Comparison of ENCODE assay signal across 19 cellular contexts in genomic region chr3:101138817-101139216, GRCh38.
DNase-seq lines count a peak whose midpoint lies in the region; ATAC-seq and TF ChIP-seq lines count a peak whose summit lies in the region.
"Had no signal": no experiment of that assay in that cellular context is flagged by ENCODE, and none has a peak within 500 bp of the region (broad histone marks: within the 10 kb centered on the region; RNA-seq: fewer than 3 reads in every experiment).

No MANE protein-coding gene starts in this region.

- H3K56ac ChIP-seq in H9 (ENCODE audit: insufficient read length, low read depth, low read length): no peak overlapping the region

- H2AK5ac ChIP-seq in H9 (ENCODE audit: insufficient read length, low read length): no peak overlapping the region

- no peaks in the 10 kb centered on the region for H4K20me1 ChIP-seq in GM23338 (replicated peaks; ENCODE audit: insufficient read depth)
- no peaks in the 10 kb centered on the region for H4K20me1 ChIP-seq in H9 (ENCODE audit: control insufficient read depth, insufficient read depth, insufficient read length)

- no peak overlapping the region for H4K8ac ChIP-seq in H9 (replicated peaks; ENCODE audit: insufficient read length, low read depth, low read length)

- TF ChIP-seq CTCF in GM23338 (conservative IDR thresholded peaks at IDR 0.05; ENCODE audit: low read depth in 2 of 2) (no peak), H9 (conservative IDR thresholded peaks at IDR 0.05) (no peak), endodermal cell (conservative IDR thresholded peaks at IDR 0.05) (no peak)

- H3K4me2 ChIP-seq in GM23338 (no peak overlapping the region), H9 (ENCODE audit: insufficient read depth, insufficient read length, low read length) (no peak overlapping the region)

- H3K9me3 Mint-ChIP-seq in GM23338 (no peaks in the 10 kb centered on the region), H9 (no peaks in the 10 kb centered on the region), endodermal cell (no peaks in the 10 kb centered on the region)
- H3K9me3 Mint-ChIP-seq: CD4-positive, alpha-beta T cell had no signal

- no peaks in the 10 kb centered on the region for H3K23me2 ChIP-seq in H9 (ENCODE audit: insufficient read length, low read depth, low read length, poor library complexity, severe bottlenecking)

- H2AFZ ChIP-seq in GM23338: peak overlapping the region; percentile 96
- peak overlapping the region; percentile 37 for H2AFZ ChIP-seq in H9 (ENCODE audit: low read length)

- H3K4me3 ChIP-seq in GM23338 (no peak overlapping the region), endodermal cell (ENCODE audit: low read length) (no peak overlapping the region)
- H3K4me3 ChIP-seq: HAP-1 had no signal

- H3T11ph ChIP-seq in H9 (ENCODE audit: low read length): no peak overlapping the region

- H4K5ac ChIP-seq in H9 (ENCODE audit: insufficient read length, low read depth, low read length): peak overlapping the region; percentile 41

- H3K27me3 ChIP-seq in GM23338 (ENCODE audit: insufficient read depth) (no peaks in the 10 kb centered on the region), H9 (ENCODE audit: insufficient read depth, low read length) (no peaks in the 10 kb centered on the region), endodermal cell (ENCODE audit: control insufficient read depth, insufficient read depth, low read length, poor library complexity, severe bottlenecking) (no peaks in the 10 kb centered on the region)

- H3K36me3 ChIP-seq in GM23338 (ENCODE audit: insufficient read depth) (no peaks in the 10 kb centered on the region), endodermal cell (ENCODE audit: control insufficient read depth, insufficient read depth, low read length) (no peaks in the 10 kb centered on the region)
- H3K36me3 ChIP-seq: HAP-1 had no signal

- H2BK20ac ChIP-seq in H9 (ENCODE audit: low read depth, low read length, poor library complexity, severe bottlenecking): no peak overlapping the region

- no CpG with 5 or more reads among the region's 1 CpG for WGBS in H9 (ENCODE audit: extremely low coverage, insufficient read length, low lambda C conversion rate)
- 77% methylated on average over 1 of the region's 1 CpG; no CpG with 5 or more reads in 1 of the 2 experiments for WGBS in endodermal cell (ENCODE audit: insufficient coverage in 1 of 2, insufficient read length in 1 of 2), 2 experiments

- no peak overlapping the region for H4K91ac ChIP-seq in H9 (ENCODE audit: insufficient read length, low read depth, low read length)

- peaks cover 2% of the 10 kb centered on the region for H3K27me3 Mint-ChIP-seq in GM23338 (ENCODE audit: insufficient read depth, low read depth, poor library complexity)
- no peaks in the 10 kb centered on the region for H3K27me3 Mint-ChIP-seq in H9 (ENCODE audit: low read depth)
- no peaks in the 10 kb centered on the region for H3K27me3 Mint-ChIP-seq in endodermal cell (ENCODE audit: insufficient read depth)
- H3K27me3 Mint-ChIP-seq: CD4-positive, alpha-beta T cell had no signal

- H3K27ac Mint-ChIP-seq in GM23338 (no peak overlapping the region), H9 (no peak overlapping the region), endodermal cell (no peak overlapping the region)
- H3K27ac Mint-ChIP-seq: CD4-positive, alpha-beta T cell; IgD-negative memory B cell had no signal

- no peaks in the 10 kb centered on the region; the same call in 2 of the 3 replicates for H3K36me3 Mint-ChIP-seq in GM23338 (ENCODE audit: low read depth)
- H3K36me3 Mint-ChIP-seq in H9 (ENCODE audit: insufficient read depth in 1 of 3, low read depth in 3 of 3): no peaks in the 10 kb centered on the region
- H3K36me3 Mint-ChIP-seq in endodermal cell (ENCODE audit: low read depth): no peaks in the 10 kb centered on the region
- H3K36me3 Mint-ChIP-seq: IgD-negative memory B cell had no signal

- DNase-seq in GM23338 (ENCODE audit: low spot score) (peak; percentile 24), H9 (no peak), endodermal cell (peak; percentile 50), left kidney (ENCODE audit: low read depth, low spot score) (peak; percentile 24), NOMO-1 treated with DMSO at 0.1 percent for 48 hours (lab: John Stamatoyannopoulos, UW; ENCODE audit: unreplicated experiment) (no peak), germinal center (ENCODE audit: low spot score) (no peak)
- DNase-seq: ACHN; AML-193; Caco-2; CD4-positive, alpha-beta T cell; DMS79 treated with DMSO at 0.1 percent for 48 hours; GF-D8; GOT3; KBM-7 had no signal

- H2BK5ac ChIP-seq in H9 (ENCODE audit: insufficient read length, low read length): no peak overlapping the region

- no peak overlapping the region for H3K14ac ChIP-seq in H9 (ENCODE audit: insufficient read depth, low read length)

- no peak overlapping the region for H2BK15ac ChIP-seq in H9 (ENCODE audit: low read depth, low read length)

- H2BK12ac ChIP-seq in H9 (ENCODE audit: insufficient read length, low read depth, low read length): no peak overlapping the region

- H3K4me1 ChIP-seq in GM23338 (ENCODE audit: insufficient read depth) (no peaks in the 10 kb centered on the region), H9 (ENCODE audit: insufficient read depth, low read length) (peaks cover 2% of the 10 kb centered on the region; the same call in 1 of the 2 replicates), endodermal cell (ENCODE audit: control insufficient read depth, insufficient read depth, low read length) (peaks cover 19% of the 10 kb centered on the region)
- H3K4me1 ChIP-seq: HAP-1 had no signal

- H3K27ac ChIP-seq in GM23338 (ENCODE audit: low read depth) (no peak overlapping the region), H9 (ENCODE audit: insufficient read length, low read depth, low read length) (no peak overlapping the region), endodermal cell (ENCODE audit: low read depth, low read length) (no peak overlapping the region)
- H3K27ac ChIP-seq: C4-2B had no signal

- H3F3A ChIP-seq in GM23338 (replicated peaks; ENCODE audit: low read depth): no peaks in the 10 kb centered on the region

- no peak overlapping the region for H3K18ac ChIP-seq in H9 (ENCODE audit: insufficient read length, low read depth, low read length)

- no peak overlapping the region for H3K4ac ChIP-seq in H9 (ENCODE audit: low read depth, low read length)

- no peak overlapping the region for H3K23ac ChIP-seq in H9 (ENCODE audit: insufficient read length, low read depth, low read length)

- H3K4me1 Mint-ChIP-seq in GM23338 (peaks cover 6% of the 10 kb centered on the region; the same call in 2 of the 3 replicates), H9 (peaks cover 7 to 9% of the 10 kb centered on the region in 2 experiments), endodermal cell (peaks cover 33% of the 10 kb centered on the region)

- ATAC-seq in GM23338 (peak; percentile 70), HG03571 (IDR thresholded peaks at IDR 0.05; ENCODE audit: unreplicated experiment) (no peak)
- ATAC-seq: HepG2 had no signal

- H3K79me1 ChIP-seq in H9 (ENCODE audit: insufficient read depth, low read depth, low read length, poor library complexity, severe bottlenecking): no peaks in the 10 kb centered on the region

- H3K4me3 Mint-ChIP-seq in GM23338 (no peak overlapping the region), H9 (no peak overlapping the region), endodermal cell (no peak overlapping the region)
- H3K4me3 Mint-ChIP-seq: CD4-positive, alpha-beta T cell; IgD-negative memory B cell had no signal

- no peak overlapping the region for H2BK120ac ChIP-seq in H9 (ENCODE audit: low read depth, low read length, poor library complexity, severe bottlenecking)

- H3K9me2 ChIP-seq in GM23338 (ENCODE audit: insufficient read depth): peaks cover 6% of the 10 kb centered on the region; the same call in 1 of the 2 replicates

- H3K9ac ChIP-seq in H9 (ENCODE audit: extremely low read depth, insufficient read length, low read length) (no peak overlapping the region), endodermal cell (ENCODE audit: extremely low read depth, low read length, poor library complexity, severe bottlenecking) (no peak overlapping the region)

- H3K79me2 ChIP-seq in GM23338 (replicated peaks; ENCODE audit: insufficient read depth) (no peaks in the 10 kb centered on the region), H9 (ENCODE audit: insufficient read depth, low read length) (no peaks in the 10 kb centered on the region)

- H3K9me3 ChIP-seq in H9 (ENCODE audit: control insufficient read depth, low read depth, low read length) (no peaks in the 10 kb centered on the region), endodermal cell (ENCODE audit: control insufficient read depth, low read length) (no peaks in the 10 kb centered on the region)
- H3K9me3 ChIP-seq: Caco-2, HAP-1 had no signal

Comparison
In these comparisons a context has a peak if more than half of its experiments do, and no peak if none do; other contexts are left out.
1. DNase-seq: peak in GM23338 (single experiment), endodermal cell (single experiment) and left kidney (single experiment); none in H9 (single experiment), NOMO-1 treated with DMSO at 0.1 percent for 48 hours (single experiment) and germinal center (single experiment).